In genomic region chr3:10379961-10380360, GRCh38 we compare ENCODE assay signal across 28 cellular contexts.
"Had no signal": no experiment of that assay in that cellular context is flagged by ENCODE, and none has a peak within 500 bp of the region (broad histone marks: within the 10 kb centered on the region; RNA-seq: fewer than 3 reads in every experiment).

No MANE protein-coding gene starts in this region.

- DNase-seq: activated CD4-positive, alpha-beta T cell treated with anti-CD3 and anti-CD28 coated beads for 1 hour; activated CD4-positive, alpha-beta T cell treated with anti-CD3 and anti-CD28 coated beads for 48 hours; activated CD4-positive, alpha-beta T cell treated with anti-CD3 and anti-CD28 coated beads, Interleukin-2, amount 50 U/mL, for 1 hour; activated CD4-positive, alpha-beta T cell treated with anti-CD3 and anti-CD28 coated beads, Interleukin-2, amount 50 U/mL, for 48 hours; activated CD8-positive, alpha-beta memory T cell treated with anti-CD3 and anti-CD28 coated beads for 24 hours; activated CD8-positive, alpha-beta T cell treated with anti-CD3 and anti-CD28 coated beads for 36 hours; activated effector memory CD4-positive, alpha-beta T cell treated with Interleukin-2 at 50 U/mL for 16 hours; activated gamma-delta T cell treated with Interleukin-2 at 50 U/mL for 16 hours; activated naive CD4-positive, alpha-beta T cell treated with anti-CD3 and anti-CD28 coated beads, Interleukin-2, amount 50 U/mL, for 16 hours; activated naive CD4-positive, alpha-beta T cell treated with Interleukin-2 at 50 U/mL for 16 hours; activated T-cell treated with anti-CD3 and anti-CD28 coated beads, Interleukin-2, amount 50 U/mL, for 4 hours; amniotic stem cell; aorta; body of pancreas; cortex of kidney; dermis blood vessel endothelial cell; effector CD8-positive, alpha-beta T cell; esophagus squamous epithelium; foreskin melanocyte; head of caudate nucleus; T-helper 2 cell had no signal

- H3K9me3 ChIP-seq: body of pancreas, esophagus squamous epithelium, gastroesophageal sphincter had no signal

- H3K36me3 Mint-ChIP-seq: WTC11 had no signal

- H3K36me3 ChIP-seq: esophagus squamous epithelium, gastroesophageal sphincter had no signal

- H3K27ac Mint-ChIP-seq: activated CD8-positive, alpha-beta T cell treated with anti-CD3 and anti-CD28 coated beads for 36 hours; activated naive CD8-positive, alpha-beta T cell; activated T-helper 17 cell treated with anti-CD3 and anti-CD28 coated beads, Interleukin-2, amount 50 U/mL, for 72 hours had no signal

- H3K9me3 Mint-ChIP-seq: activated CD8-positive, alpha-beta T cell treated with anti-CD3 and anti-CD28 coated beads for 36 hours; activated T-cell treated with anti-CD3 and anti-CD28 coated beads, Interleukin-2, amount 50 U/mL, for 4 hours; activated T-helper 17 cell treated with anti-CD3 and anti-CD28 coated beads, Interleukin-2, amount 50 U/mL, for 72 hours; central memory CD8-positive, alpha-beta T cell; WTC11 had no signal

- H3K27ac ChIP-seq: body of pancreas, epithelial cell of prostate, esophagus squamous epithelium, gastroesophageal sphincter, VCaP had no signal

- H3K4me1 Mint-ChIP-seq: activated T-helper 17 cell treated with anti-CD3 and anti-CD28 coated beads, Interleukin-2, amount 50 U/mL, for 72 hours; central memory CD8-positive, alpha-beta T cell had no signal

- H3K27me3 ChIP-seq: body of pancreas had no signal

- H3K4me1 ChIP-seq: body of pancreas, esophagus squamous epithelium had no signal

- H3K4me3 ChIP-seq: body of pancreas, esophagus squamous epithelium, gastroesophageal sphincter had no signal

- ATAC-seq: activated CD8-positive, alpha-beta T cell treated with anti-CD3 and anti-CD28 coated beads for 36 hours; activated T-cell treated with anti-CD3 and anti-CD28 coated beads, Interleukin-2, amount 50 U/mL, for 4 hours; activated T-helper 17 cell treated with anti-CD3 and anti-CD28 coated beads, Interleukin-2, amount 50 U/mL, for 72 hours; body of pancreas; gastroesophageal sphincter; WTC11 had no signal

- H3K4me3 Mint-ChIP-seq: activated CD8-positive, alpha-beta T cell treated with anti-CD3 and anti-CD28 coated beads for 36 hours; activated naive CD8-positive, alpha-beta T cell; activated T-cell treated with anti-CD3 and anti-CD28 coated beads, Interleukin-2, amount 50 U/mL, for 4 hours; activated T-helper 17 cell treated with anti-CD3 and anti-CD28 coated beads, Interleukin-2, amount 50 U/mL, for 72 hours; central memory CD8-positive, alpha-beta T cell; WTC11 had no signal
